Comparison of ENCODE assay signal across 1 cellular context in genomic region chr2:121596221-121597080, GRCh38.
TF ChIP-seq lines count a peak whose summit lies in the region.

No MANE protein-coding gene starts in this region.

TF ChIP-seq in K562, 482 proteins besides CTCF, POLR2A, EP300 and RAD21 (continued from another document and continues in another):
- TF ChIP-seq ZBTB49 (CRISPR knock-in tag; IDR thresholded peaks at IDR 0.05; ENCODE audit: borderline replicate concordance) (no peak), TRIM28 (IDR thresholded peaks at IDR 0.05) (0 out of 2 replicates have a peak, but pooled peaks have one; percentile 53), RBM15 (IDR thresholded peaks at IDR 0.05; ENCODE audit: insufficient read depth, low read length) (no peak), ARID1B (IDR thresholded peaks at IDR 0.05) (peak; percentile 97), HNRNPH1 (optimal IDR thresholded peaks at IDR 0.05; ENCODE audit: low read depth, low read length) (no peak), KLF6 (CRISPR knock-in tag; IDR thresholded peaks at IDR 0.05; ENCODE audit: borderline replicate concordance) (no peak), MTA3 (IDR thresholded peaks at IDR 0.05; ENCODE audit: borderline replicate concordance) (peak; percentile 73; the same call in 1 of the 2 replicates), HDAC8 (tag; IDR thresholded peaks at IDR 0.05) (no peak), HNRNPLL (IDR thresholded peaks at IDR 0.05; ENCODE audit: low read depth, low read length, poor library complexity, severe bottlenecking) (no peak), ZC3H8 (IDR thresholded peaks at IDR 0.05) (no peak; the same call in 1 of the 2 replicates), ZNF764 (CRISPR knock-in tag; IDR thresholded peaks at IDR 0.05; ENCODE audit: low read depth) (no peak), ZNF140 (CRISPR knock-in tag; IDR thresholded peaks at IDR 0.05) (no peak), ZNF165 (CRISPR knock-in tag; IDR thresholded peaks at IDR 0.05; ENCODE audit: borderline replicate concordance) (no peak), ZNF512 (tag; IDR thresholded peaks at IDR 0.05) (no peak), XRCC4 (IDR thresholded peaks at IDR 0.05; ENCODE audit: extremely low read depth, insufficient read depth, insufficient read length) (no peak), TEAD2 (tag; IDR thresholded peaks at IDR 0.05) (no peak), ZNF695 (CRISPR knock-in tag; IDR thresholded peaks at IDR 0.05) (no peak), BRCA1 (IDR thresholded peaks at IDR 0.05) (no peak), BRCA1 (CRISPR knock-in tag; IDR thresholded peaks at IDR 0.05) (no peak), MXD1 (CRISPR knock-in tag; IDR thresholded peaks at IDR 0.05; ENCODE audit: borderline replicate concordance, poor library complexity, severe bottlenecking) (no peak), ZNF407 (IDR thresholded peaks at IDR 0.05; ENCODE audit: low read depth) (no peak; the same call in 1 of the 2 replicates), VEZF1 (CRISPR knock-in tag; IDR thresholded peaks at IDR 0.05) (peak; percentile 29; the same call in 1 of the 2 replicates), GTF2B (IDR thresholded peaks at IDR 0.05; ENCODE audit: extremely low read depth, insufficient read length) (no peak), ZNF324 (CRISPR knock-in tag; IDR thresholded peaks at IDR 0.05) (no peak), SMARCB1 (IDR thresholded peaks at IDR 0.05; ENCODE audit: insufficient read length, low read depth) (no peak), ZNF316 (IDR thresholded peaks at IDR 0.05) (no peak), ZNF133 (CRISPR knock-in tag; IDR thresholded peaks at IDR 0.05) (no peak), BCL6 (CRISPR knock-in tag; IDR thresholded peaks at IDR 0.05) (no peak), HBP1 (CRISPR knock-in tag; IDR thresholded peaks at IDR 0.05) (no peak), GABPA (tag; conservative IDR thresholded peaks at IDR 0.05; ENCODE audit: low read depth) (peak; percentile 55; the same call in 1 of the 2 replicates), ZNF175 (CRISPR knock-in tag; IDR thresholded peaks at IDR 0.05; ENCODE audit: low read depth) (peak; percentile 83), NFYB (IDR thresholded peaks at IDR 0.05; ENCODE audit: extremely low read depth, insufficient read length) (peak; percentile 70), ZNF699 (CRISPR knock-in tag; IDR thresholded peaks at IDR 0.05; ENCODE audit: insufficient replicate concordance) (no peak), ZNF518B (CRISPR knock-in tag; IDR thresholded peaks at IDR 0.05) (no peak), ZMIZ1 (IDR thresholded peaks at IDR 0.05; ENCODE audit: low read depth in 2 of 2, low read length in 2 of 2) (peak in 1 of 2 experiments; percentile 90; a peak in 1 of 4 replicates)
